ENCODE assay signal across 10 cellular contexts in the genomic region with DNA sequence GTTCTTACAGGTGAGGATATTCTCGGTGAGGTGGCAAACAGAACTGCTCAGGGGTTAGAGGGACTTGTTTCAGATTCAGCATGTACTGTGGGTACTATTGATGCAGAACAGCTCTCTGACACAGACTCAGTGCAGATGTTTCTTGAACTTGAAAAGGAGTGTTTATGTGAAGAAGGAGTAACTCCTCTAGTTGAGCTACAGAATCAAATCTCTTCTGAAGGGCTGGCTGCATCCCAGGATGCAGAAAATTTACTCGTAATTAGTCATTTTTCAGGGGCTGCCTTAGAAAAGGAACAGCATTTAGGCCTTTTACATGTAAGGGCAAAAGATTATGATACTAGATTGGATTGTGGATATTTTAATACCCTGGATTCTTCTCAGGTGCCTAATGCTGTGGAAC.
A peak's percentile ranks its signal among the peaks of the same experiment; 100 is the strongest.
DNase-seq lines count a peak whose midpoint lies in the region; ATAC-seq and TF ChIP-seq lines count a peak whose summit lies in the region.
"Had no signal": no experiment of that assay in that cellular context is flagged by ENCODE, and none has a peak within 500 bp of the region (broad histone marks: within the 10 kb centered on the region; RNA-seq: fewer than 3 reads in every experiment).

No MANE protein-coding gene starts in this region.

- no peak for DNase-seq in Panc1 (ENCODE audit: low read depth, low spot score)
- no peak for DNase-seq in fibroblast of mammary gland (ENCODE audit: low read depth)
- DNase-seq in progenitor cell of endocrine pancreas (ENCODE audit: low spot score, unreplicated experiment), result no peak
- DNase-seq in superior temporal gyrus (ENCODE audit: extremely low spot score), result no peak

- H4K20me1 ChIP-seq in BLaER1 treated with 17β-estradiol and CSF1 and Interleukin-3, amounts not matched to agents 10 nM and 100 nM, result peaks cover 64 to 89% (median 76%) of the 10 kb centered on the region in 11 experiments

- peaks cover 23 to 54% (median 43%) of the 10 kb centered on the region in 11 experiments; a peak in 21 of 22 replicates for H3K36me3 ChIP-seq in BLaER1 treated with 17β-estradiol and CSF1 and Interleukin-3, amounts not matched to agents 10 nM and 100 nM
- H3K36me3 ChIP-seq in Panc1 (ENCODE audit: control insufficient read depth, insufficient read depth, low read length), result peaks cover 4% of the 10 kb centered on the region; the same call in 1 of the 2 replicates

- no peaks in the 10 kb centered on the region for H3K9me3 ChIP-seq in BLaER1 treated with 17β-estradiol and CSF1 and Interleukin-3, amounts not matched to agents 10 nM and 100 nM (replicated peaks in 1 of 11)
- no peaks in the 10 kb centered on the region for H3K9me3 ChIP-seq in Panc1 (ENCODE audit: control insufficient read depth, insufficient read depth, low read depth, low read length)
- H3K9me3 ChIP-seq: Peyer's patch had no signal

- peaks cover 16% of the 10 kb centered on the region for H3K36me3 Mint-ChIP-seq in progenitor cell of endocrine pancreas (ENCODE audit: insufficient read depth)

- peak overlapping the region; percentile 82 to 98 (median 94) for H3K4me2 ChIP-seq in BLaER1 treated with 17β-estradiol and CSF1 and Interleukin-3, amounts not matched to agents 10 nM and 100 nM

- H3K27ac ChIP-seq in BLaER1 treated with 17β-estradiol and CSF1 and Interleukin-3, amounts not matched to agents 10 nM and 100 nM, result peak overlapping the region in 3 of 11 experiments; percentile 19 to 42 (median 23); a peak in 3 of 22 replicates
- H3K27ac ChIP-seq in Panc1 (ENCODE audit: low read length), result peak overlapping the region; percentile 95

- H3K9ac ChIP-seq in BLaER1 treated with 17β-estradiol and CSF1 and Interleukin-3, amounts not matched to agents 10 nM and 100 nM, result peak overlapping the region; percentile 36 to 95 (median 86)

- no peaks in the 10 kb centered on the region for H3K27me3 Mint-ChIP-seq in progenitor cell of endocrine pancreas
- H3K27me3 Mint-ChIP-seq: activated CD4-positive, alpha-beta T cell treated with anti-CD3 and anti-CD28 coated beads for 36 hours had no signal

- POLR2A ChIA-PET in Panc1 (lab: Charles Lee), result interaction anchor here (1.3 kb wide), 1 partner anchor 13 kb away, joined by 5 read pairs; no protein-coding TSS in a partner anchor

- CTCF ChIA-PET in Panc1 (lab: Charles Lee), result interaction anchor here (0.8 to 1.3 kb wide), 5 partner anchors 13 to 57 kb away, joined by 3 to 7 read pairs (median 6); no protein-coding TSS in a partner anchor

- H3K27me3 ChIP-seq in BLaER1 treated with 17β-estradiol and CSF1 and Interleukin-3, amounts not matched to agents 10 nM and 100 nM, result no peaks in the 10 kb centered on the region
- no peaks in the 10 kb centered on the region for H3K27me3 ChIP-seq in Panc1 (ENCODE audit: control insufficient read depth, insufficient read depth, low read length)
- H3K27me3 ChIP-seq: Peyer's patch had no signal

- TF ChIP-seq CTCF in Panc1 (IDR thresholded peaks at IDR 0.05), result no peak
- no peak for TF ChIP-seq CTCF in fibroblast of mammary gland (conservative IDR thresholded peaks at IDR 0.05; ENCODE audit: control insufficient read depth, insufficient read depth, low read depth, low read length)
- TF ChIP-seq CTCF in progenitor cell of endocrine pancreas (IDR thresholded peaks at IDR 0.05; ENCODE audit: unreplicated experiment), result no peak

- intact Hi-C loops in Panc1 (cut with micrococcal nuclease; ENCODE audit: unreplicated experiment), result no loop called here

- ATAC-seq in Panc1, result no peak
- no peak for ATAC-seq in HG02884 (IDR thresholded peaks at IDR 0.05; ENCODE audit: unreplicated experiment)
- no peak for ATAC-seq in HG03280 (IDR thresholded peaks at IDR 0.05; ENCODE audit: unreplicated experiment)
- ATAC-seq in HG03159 (IDR thresholded peaks at IDR 0.05; ENCODE audit: unreplicated experiment), result no peak

- peak overlapping the region in 9 of 10 experiments; percentile 2 to 96 (median 88); a peak in 14 of 20 replicates for H3K4me3 ChIP-seq in BLaER1 treated with 17β-estradiol and CSF1 and Interleukin-3, amounts not matched to agents 10 nM and 100 nM
- H3K4me3 ChIP-seq in Panc1 (ENCODE audit: low read depth in 2 of 2, low read length in 2 of 2) (peak overlapping the region; percentile 71 to 95), fibroblast of mammary gland (ENCODE audit: control insufficient read depth, low read depth, low read length) (peak overlapping the region; percentile 64)

- in situ Hi-C loops in Panc1 (cut with HindIII; ENCODE audit: low pct_unique_long_range_greater_than_20kb, low sequenced_read_pairs), result no loop called here

- no TSS peak for BruUV-seq in Panc1 (replicated peaks; lab: Mats Ljungman, UMichigan)

- peak overlapping the region; percentile 83 for H3K4me3 Mint-ChIP-seq in progenitor cell of endocrine pancreas (ENCODE audit: low read depth)
- H3K4me3 Mint-ChIP-seq: activated CD4-positive, alpha-beta T cell treated with anti-CD3 and anti-CD28 coated beads for 36 hours had no signal

- no peaks in the 10 kb centered on the region for H3K9me3 Mint-ChIP-seq in progenitor cell of endocrine pancreas (ENCODE audit: low read depth)

- no peak overlapping the region for H3K27ac Mint-ChIP-seq in progenitor cell of endocrine pancreas
- H3K27ac Mint-ChIP-seq: activated CD4-positive, alpha-beta T cell treated with anti-CD3 and anti-CD28 coated beads for 36 hours had no signal

- peaks cover 59% of the 10 kb centered on the region for H3K4me1 Mint-ChIP-seq in progenitor cell of endocrine pancreas (ENCODE audit: low read depth)

- H3K4me1 ChIP-seq in BLaER1 treated with 17β-estradiol and CSF1 and Interleukin-3, amounts not matched to agents 10 nM and 100 nM, result peaks cover 64 to 81% (median 72%) of the 10 kb centered on the region in 10 experiments
- peaks cover 71% of the 10 kb centered on the region for H3K4me1 ChIP-seq in Panc1 (ENCODE audit: control insufficient read depth, insufficient read depth, low read length)
